18 cellular contexts compared by ENCODE assay signal in the genomic region with DNA sequence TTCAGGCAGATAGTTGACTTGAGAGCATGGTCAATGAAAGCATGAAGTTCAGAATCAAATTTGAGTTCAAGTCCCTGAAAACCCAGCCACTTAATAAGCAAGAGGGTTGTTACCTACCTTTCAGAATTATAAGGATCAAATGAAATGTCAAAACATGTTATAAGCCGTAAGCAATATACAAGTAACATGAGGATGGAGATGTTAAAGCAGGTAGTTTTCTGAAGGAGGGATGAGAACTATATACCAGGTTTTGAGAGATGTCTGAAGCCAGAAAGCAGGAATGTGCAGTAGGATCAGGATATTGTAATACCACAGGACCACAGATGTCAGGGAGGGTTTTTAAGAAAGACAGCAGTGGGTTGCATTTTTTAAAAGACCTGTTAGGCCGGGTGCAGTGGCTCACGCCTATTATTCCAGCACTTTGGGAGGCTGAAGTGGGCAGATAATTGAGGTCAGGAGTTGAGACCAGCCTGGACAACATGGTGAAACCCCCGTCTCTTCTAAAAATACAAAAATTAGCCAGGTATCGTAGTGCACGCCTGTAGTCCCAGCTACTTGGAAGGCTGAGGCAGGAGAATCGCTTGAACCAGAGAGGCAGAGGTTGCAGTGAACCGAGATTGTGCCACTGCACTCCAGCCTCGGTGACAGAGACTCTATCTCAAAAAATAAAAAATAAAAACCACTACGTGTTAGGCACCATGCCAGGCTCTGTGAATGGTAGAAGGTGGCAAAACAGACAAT. TPM values are rescaled to one million over a fixed set of nuclear protein-coding genes. Genes with fewer than 3 reads are reported as not detected.
A peak's percentile ranks its signal among the peaks of the same experiment; 100 is the strongest.
DNase-seq lines count a peak whose midpoint lies in the region; ATAC-seq and TF ChIP-seq lines count a peak whose summit lies in the region.
"Had no signal": no experiment of that assay in that cellular context is flagged by ENCODE, and none has a peak within 500 bp of the region (broad histone marks: within the 10 kb centered on the region; RNA-seq: fewer than 3 reads in every experiment).

No MANE protein-coding gene starts in this region.

- ATAC-seq in CD8-positive, alpha-beta T cell: no peak
- ATAC-seq in T-cell (replicated peaks in 1 of 4): no peak
- no peak for ATAC-seq in HG03159 (IDR thresholded peaks at IDR 0.05; ENCODE audit: unreplicated experiment)

- no peak for DNase-seq in CD8-positive, alpha-beta T cell
- DNase-seq in T-cell (no peak), glutamatergic neuron (no peak), HFFc6 (no peak), pons (ENCODE audit: low spot score) (no peak)
- no peak for DNase-seq in activated T-helper 2 cell treated with anti-CD3 and anti-CD28 coated beads, Interferon-gamma antibody, Interleukin-2, Interleukin-4, amounts not matched to agents 10 μg/mL and 5 μg/mL and 100 μg/mL, durations not matched to agents 14 hours and 24 hours and 36 hours (ENCODE audit: low spot score)
- DNase-seq: activated CD4-positive, alpha-beta memory T cell treated with anti-CD3 and anti-CD28 coated beads for 36 hours; aorta; GOT3; KBM-7; NCI-H2029 treated with DMSO at 0.1 percent for 48 hours; NCI-H526; posterior cingulate gyrus; thyroid gland had no signal

- H3K36me3 ChIP-seq in CD8-positive, alpha-beta T cell (ENCODE audit: insufficient read depth, low read length): no peaks in the 10 kb centered on the region
- H3K36me3 ChIP-seq: thyroid gland had no signal

- H3K9me3 Mint-ChIP-seq in CD8-positive, alpha-beta T cell: no peaks in the 10 kb centered on the region
- H3K9me3 Mint-ChIP-seq in T-cell (no peaks in the 10 kb centered on the region), glutamatergic neuron (ENCODE audit: unreplicated experiment) (no peaks in the 10 kb centered on the region), HFFc6 (no peaks in the 10 kb centered on the region)
- H3K9me3 Mint-ChIP-seq in activated T-helper 2 cell treated with anti-CD3 and anti-CD28 coated beads, Interferon-gamma antibody, Interleukin-2, Interleukin-4, amounts not matched to agents 10 μg/mL and 5 μg/mL and 100 μg/mL, durations not matched to agents 14 hours and 24 hours and 36 hours: no peaks in the 10 kb centered on the region
- H3K9me3 Mint-ChIP-seq: activated CD4-positive, alpha-beta memory T cell treated with anti-CD3 and anti-CD28 coated beads for 36 hours had no signal

- 0 out of 2 replicates have a peak overlapping the region, but pooled peaks have one; percentile 9 for H3K27ac ChIP-seq in 22Rv1
- no peak overlapping the region for H3K27ac ChIP-seq in CD8-positive, alpha-beta T cell (ENCODE audit: low read depth, low read length)
- H3K27ac ChIP-seq: thyroid gland had no signal

- POLR2A ChIA-PET in CD8-positive, alpha-beta T cell (lab: Charles Lee): interaction anchor here (1.4 kb wide), 1 partner anchor 7 kb away, joined by 4 read pairs; a partner anchor contains a TSS
- POLR2A ChIA-PET in T-cell (lab: Charles Lee): interaction anchor here in 1 of 2 donors (0.6 kb wide), 1 partner anchor 28 kb away, joined by 3 read pairs; no protein-coding TSS in a partner anchor

- H3K4me1 ChIP-seq in CD8-positive, alpha-beta T cell (ENCODE audit: insufficient read depth, low read length): peaks cover 4% of the 10 kb centered on the region

- intact Hi-C loops in CD8-positive, alpha-beta T cell (cut with DNase I, micrococcal nuclease): loop anchor here (10.0 kb wide), 1 partner anchor 705 kb away; a partner anchor contains a TSS
- intact Hi-C loops in activated T-helper 2 cell treated with anti-CD3 and anti-CD28 coated beads, Interferon-gamma antibody, Interleukin-2, Interleukin-4, amounts not matched to agents 10 μg/mL and 5 μg/mL and 100 μg/mL, durations not matched to agents 14 hours and 24 hours and 36 hours (cut with micrococcal nuclease): loop anchor here (10.0 kb wide), 1 partner anchor 705 kb away; a partner anchor contains a TSS

- no peak overlapping the region for H3K4me3 ChIP-seq in CD8-positive, alpha-beta T cell (ENCODE audit: low read depth, low read length)
- H3K4me3 ChIP-seq: skin epidermis, thyroid gland had no signal

- no peaks in the 10 kb centered on the region for H3K9me3 ChIP-seq in CD8-positive, alpha-beta T cell (ENCODE audit: low read length)
- H3K9me3 ChIP-seq: thyroid gland had no signal

- no peaks in the 10 kb centered on the region for H3K27me3 Mint-ChIP-seq in CD8-positive, alpha-beta T cell (ENCODE audit: low read depth)
- H3K27me3 Mint-ChIP-seq in T-cell (no peaks in the 10 kb centered on the region), glutamatergic neuron (ENCODE audit: unreplicated experiment) (no peaks in the 10 kb centered on the region), HFFc6 (ENCODE audit: insufficient read depth) (no peaks in the 10 kb centered on the region; the same call in none of the 2 replicates)
- no peaks in the 10 kb centered on the region for H3K27me3 Mint-ChIP-seq in activated T-helper 2 cell treated with anti-CD3 and anti-CD28 coated beads, Interferon-gamma antibody, Interleukin-2, Interleukin-4, amounts not matched to agents 10 μg/mL and 5 μg/mL and 100 μg/mL, durations not matched to agents 14 hours and 24 hours and 36 hours (ENCODE audit: low read depth)
- H3K27me3 Mint-ChIP-seq: activated CD4-positive, alpha-beta memory T cell treated with anti-CD3 and anti-CD28 coated beads for 36 hours; B cell had no signal

- CTCF ChIA-PET in CD8-positive, alpha-beta T cell (lab: Charles Lee): no interaction called here
- CTCF ChIA-PET in T-cell (lab: Charles Lee): no interaction called here

- H3K27me3 ChIP-seq in CD8-positive, alpha-beta T cell (ENCODE audit: insufficient read depth, low read length): no peaks in the 10 kb centered on the region
- H3K27me3 ChIP-seq: thyroid gland had no signal

- H3K4me3 Mint-ChIP-seq in CD8-positive, alpha-beta T cell: no peak overlapping the region
- no peak overlapping the region for H3K4me3 Mint-ChIP-seq in T-cell
- no peak overlapping the region for H3K4me3 Mint-ChIP-seq in glutamatergic neuron (ENCODE audit: unreplicated experiment)
- no peak overlapping the region for H3K4me3 Mint-ChIP-seq in HFFc6
- no peak overlapping the region for H3K4me3 Mint-ChIP-seq in activated T-helper 2 cell treated with anti-CD3 and anti-CD28 coated beads, Interferon-gamma antibody, Interleukin-2, Interleukin-4, amounts not matched to agents 10 μg/mL and 5 μg/mL and 100 μg/mL, durations not matched to agents 14 hours and 24 hours and 36 hours (ENCODE audit: low read depth)
- H3K4me3 Mint-ChIP-seq: activated CD4-positive, alpha-beta memory T cell treated with anti-CD3 and anti-CD28 coated beads for 36 hours; B cell had no signal

- TF ChIP-seq CTCF in 22Rv1 (IDR thresholded peaks at IDR 0.05) (no peak), glutamatergic neuron (IDR thresholded peaks at IDR 0.05; ENCODE audit: partially characterized antibody, unreplicated experiment) (no peak), HFFc6 (IDR thresholded peaks at IDR 0.05) (no peak)
- no peak for TF ChIP-seq CTCF in CD8-positive, alpha-beta T cell (IDR thresholded peaks at IDR 0.05)

- H3K4me1 Mint-ChIP-seq in CD8-positive, alpha-beta T cell (ENCODE audit: low read depth): peaks cover 22% of the 10 kb centered on the region
- H3K4me1 Mint-ChIP-seq in T-cell (peaks cover 20 to 27% (median 20%) of the 10 kb centered on the region in 3 donors), glutamatergic neuron (ENCODE audit: low read depth, unreplicated experiment) (peaks cover 2% of the 10 kb centered on the region), HFFc6 (ENCODE audit: low read depth) (peaks cover 15% of the 10 kb centered on the region)
- peaks cover 3% of the 10 kb centered on the region for H3K4me1 Mint-ChIP-seq in activated T-helper 2 cell treated with anti-CD3 and anti-CD28 coated beads, Interferon-gamma antibody, Interleukin-2, Interleukin-4, amounts not matched to agents 10 μg/mL and 5 μg/mL and 100 μg/mL, durations not matched to agents 14 hours and 24 hours and 36 hours (ENCODE audit: low read depth)
- H3K4me1 Mint-ChIP-seq: B cell had no signal

- H3K36me3 Mint-ChIP-seq in CD8-positive, alpha-beta T cell: peaks cover 19% of the 10 kb centered on the region
- peaks cover 9% of the 10 kb centered on the region for H3K36me3 Mint-ChIP-seq in T-cell
- H3K36me3 Mint-ChIP-seq in glutamatergic neuron (ENCODE audit: unreplicated experiment): no peaks in the 10 kb centered on the region
- peaks cover 12% of the 10 kb centered on the region for H3K36me3 Mint-ChIP-seq in HFFc6 (ENCODE audit: low read depth)
- H3K36me3 Mint-ChIP-seq in activated T-helper 2 cell treated with anti-CD3 and anti-CD28 coated beads, Interferon-gamma antibody, Interleukin-2, Interleukin-4, amounts not matched to agents 10 μg/mL and 5 μg/mL and 100 μg/mL, durations not matched to agents 14 hours and 24 hours and 36 hours (ENCODE audit: low read depth): peaks cover 28% of the 10 kb centered on the region

- H3K27ac Mint-ChIP-seq in CD8-positive, alpha-beta T cell: peak overlapping the region; percentile 75
- peak overlapping the region; percentile 4 to 37 for H3K27ac Mint-ChIP-seq in T-cell
- peak overlapping the region; percentile 2 for H3K27ac Mint-ChIP-seq in glutamatergic neuron (ENCODE audit: unreplicated experiment)
- H3K27ac Mint-ChIP-seq in HFFc6: no peak overlapping the region
- no peak overlapping the region for H3K27ac Mint-ChIP-seq in activated T-helper 2 cell treated with anti-CD3 and anti-CD28 coated beads, Interferon-gamma antibody, Interleukin-2, Interleukin-4, amounts not matched to agents 10 μg/mL and 5 μg/mL and 100 μg/mL, durations not matched to agents 14 hours and 24 hours and 36 hours
- H3K27ac Mint-ChIP-seq: activated CD4-positive, alpha-beta memory T cell treated with anti-CD3 and anti-CD28 coated beads for 36 hours; B cell had no signal

RNA-seq across cellular contexts. Expression of a gene that starts 6.9 kb away (rescaled TPM):
- total RNA-seq in CD8-positive, alpha-beta T cell: 10 to 100 TPM; 63.7 to 68.9 TPM
- 10 to 100 TPM; 58.2 to 68.3 (median 64.4) TPM for total RNA-seq in T-cell
- total RNA-seq in glutamatergic neuron (ENCODE audit: unreplicated experiment): 59.5 TPM
- total RNA-seq in HFFc6 (2021; fragmentation: NEBNext Ultra II Directional; extraction: Animal tissue kit (Norgen Biotek cat#: 25700)): 100 to 1,000 TPM in 1 of 6 experiments, 10 to 100 TPM in 5; 83.2 to 120 (median 87.5) TPM
- 127 and 135 TPM in 2 replicates for total RNA-seq in activated T-helper 2 cell treated with anti-CD3 and anti-CD28 coated beads, Interferon-gamma antibody, Interleukin-2, Interleukin-4, amounts not matched to agents 10 μg/mL and 5 μg/mL and 100 μg/mL, durations not matched to agents 14 hours and 24 hours and 36 hours

Comparison
In these comparisons a context has a peak if more than half of its experiments do, and no peak if none do; other contexts are left out.
1. H3K27ac Mint-ChIP-seq: peak in CD8-positive, alpha-beta T cell (single experiment), T-cell (2 of 2) and glutamatergic neuron (single experiment); none in HFFc6 (single experiment) and activated T-helper 2 cell treated with anti-CD3 and anti-CD28 coated beads, Interferon-gamma antibody, Interleukin-2, Interleukin-4, amounts not matched to agents 10 μg/mL and 5 μg/mL and 100 μg/mL, durations not matched to agents 14 hours and 24 hours and 36 hours (single experiment).